18 cellular contexts compared by ENCODE assay signal in genomic region chr16:14356064-14356463, GRCh38.
DNase-seq lines count a peak whose midpoint lies in the region; ATAC-seq, FAIRE-seq and TF ChIP-seq lines count a peak whose summit lies in the region.
"Had no signal": no experiment of that assay in that cellular context is flagged by ENCODE, and none has a peak within 500 bp of the region (broad histone marks: within the 10 kb centered on the region; RNA-seq: fewer than 3 reads in every experiment).

No MANE protein-coding gene starts in this region.

- peaks cover 4 to 25% of the 10 kb centered on the region in 2 donors for H3K27me3 Mint-ChIP-seq in effector memory CD8-positive, alpha-beta T cell

- FAIRE-seq in GM12891 (lab: Jason Lieb, UNC), result peak; percentile 16
- FAIRE-seq: H54 had no signal

- H3K27ac ChIP-seq in WERI-Rb-1, result no peak overlapping the region
- H3K27ac ChIP-seq: 22Rv1 had no signal

- no peaks in the 10 kb centered on the region for H3K9me3 ChIP-seq in WERI-Rb-1 (ENCODE audit: severe bottlenecking)
- H3K9me3 ChIP-seq: Peyer's patch had no signal

- H3K4me3 Mint-ChIP-seq in effector memory CD8-positive, alpha-beta T cell, result no peak overlapping the region

- no peak for ATAC-seq in effector memory CD8-positive, alpha-beta T cell (replicated peaks)
- ATAC-seq in HG03095 (IDR thresholded peaks at IDR 0.05; ENCODE audit: unreplicated experiment), result no peak

- H3K27ac Mint-ChIP-seq in effector memory CD8-positive, alpha-beta T cell, result no peak overlapping the region

- H3K4me1 Mint-ChIP-seq in effector memory CD8-positive, alpha-beta T cell (ENCODE audit: low read depth in 2 of 2), result peaks cover 5 to 10% of the 10 kb centered on the region in 2 donors

- no peaks in the 10 kb centered on the region for H3K36me3 Mint-ChIP-seq in effector memory CD8-positive, alpha-beta T cell (ENCODE audit: insufficient read depth)

- TF ChIP-seq CTCF in WERI-Rb-1 (IDR thresholded peaks at IDR 0.05; ENCODE audit: low read depth, low read length), result no peak

- H3K27me3 ChIP-seq in WERI-Rb-1 (ENCODE audit: insufficient read depth, low read depth, severe bottlenecking), result no peaks in the 10 kb centered on the region
- H3K27me3 ChIP-seq: Peyer's patch had no signal

- no peaks in the 10 kb centered on the region for H3K36me3 ChIP-seq in WERI-Rb-1
- H3K36me3 ChIP-seq: Peyer's patch had no signal

- peak in 2 of 3 experiments; percentile 27 to 67 for DNase-seq in NCI-H1417 (lab: John Stamatoyannopoulos, UW)
- DNase-seq in NCI-H1417 treated with DMSO at 0.1 percent for 48 hours (lab: John Stamatoyannopoulos, UW), result no peak
- no peak for DNase-seq in GM12891 (ENCODE audit: insufficient read length, low spot score)
- DNase-seq in NCI-H146 treated with DMSO at 0.1 percent for 48 hours (lab: John Stamatoyannopoulos, UW; ENCODE audit: unreplicated experiment), result peak; percentile 20
- DNase-seq in WERI-Rb-1, result peak; percentile 45
- DNase-seq in effector memory CD8-positive, alpha-beta T cell, result no peak
- DNase-seq in NCI-H526 treated with DMSO at 0.1 percent for 48 hours (lab: John Stamatoyannopoulos, UW), result no peak
- DNase-seq: AML-193, GDM1, NCI-H1048, NCI-H1694, NCI-H2081 treated with DMSO at 0.1 percent for 48 hours, NCI-H774, Peyer's patch, Right ventricle myocardium superior had no signal

- H3K9me3 Mint-ChIP-seq in effector memory CD8-positive, alpha-beta T cell, result no peaks in the 10 kb centered on the region

- no peak for TF ChIP-seq POLR2A in GM12891 (IDR thresholded peaks at IDR 0.05; ENCODE audit: low read depth, low read length)

- no peak overlapping the region for H3K4me3 ChIP-seq in WERI-Rb-1 (ENCODE audit: low read depth, low read length)
- H3K4me3 ChIP-seq: Peyer's patch had no signal

TF ChIP-seq in GM12891, 5 proteins besides CTCF, POLR2A, EP300 and RAD21:
- no peak for TF ChIP-seq POLR2AphosphoS5 (IDR thresholded peaks at IDR 0.05; ENCODE audit: low read depth, low read length)
- no peak for TF ChIP-seq PAX5 (IDR thresholded peaks at IDR 0.05; ENCODE audit: insufficient read depth, low read length, severe bottlenecking)
- no peak for TF ChIP-seq POU2F2 (IDR thresholded peaks at IDR 0.05; ENCODE audit: low read depth, low read length)
- TF ChIP-seq SPI1 (IDR thresholded peaks at IDR 0.05; ENCODE audit: low read depth, low read length), result no peak
- TF ChIP-seq TAF1 (IDR thresholded peaks at IDR 0.05; ENCODE audit: low read depth, low read length), result no peak

Comparison
In these comparisons a context has a peak if more than half of its experiments do, and no peak if none do; other contexts are left out.
1. DNase-seq: peak in NCI-H1417 (2 of 3), NCI-H146 treated with DMSO at 0.1 percent for 48 hours (single experiment) and WERI-Rb-1 (single experiment); none in NCI-H1417 treated with DMSO at 0.1 percent for 48 hours (single experiment), GM12891 (single experiment), effector memory CD8-positive, alpha-beta T cell (0 of 3) and NCI-H526 treated with DMSO at 0.1 percent for 48 hours (single experiment).